Comparison of ENCODE assay signal across 1 cellular context in the genomic region with DNA sequence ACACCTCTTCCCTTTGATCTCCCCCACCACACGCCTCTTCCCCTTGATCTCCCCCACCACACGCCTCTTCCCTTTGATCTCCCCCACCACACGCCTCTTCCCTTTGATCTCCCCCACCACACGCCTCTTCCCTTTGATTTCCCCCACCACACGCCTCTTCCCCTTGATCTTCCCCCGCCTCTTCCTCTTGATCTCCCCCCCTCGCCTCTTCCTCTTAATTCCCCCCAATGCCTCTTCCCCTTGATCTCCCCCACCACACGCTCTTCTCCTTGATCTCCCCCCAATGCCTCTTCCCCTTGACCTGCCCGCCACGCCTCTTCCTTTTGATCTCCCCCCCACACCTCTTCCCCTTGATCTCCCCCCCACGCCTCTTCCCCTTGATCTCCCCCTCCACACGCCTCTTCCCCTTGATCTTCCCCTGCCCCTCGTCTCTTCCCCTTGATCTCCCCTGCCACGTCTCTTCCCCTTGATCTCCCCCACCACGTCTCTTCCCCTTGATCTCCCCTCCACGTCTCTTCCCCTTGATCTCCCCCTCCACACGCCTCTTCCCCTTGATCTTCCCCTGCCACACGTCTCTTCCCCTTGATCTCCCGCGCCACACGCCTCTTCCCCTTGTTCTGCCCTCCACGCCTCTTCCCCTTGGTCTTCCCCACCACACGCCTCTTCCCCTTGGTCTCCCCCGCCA.
TF ChIP-seq lines count a peak whose summit lies in the region.

No MANE protein-coding gene starts in this region.

TF ChIP-seq in GM12878, 131 proteins besides CTCF, POLR2A, EP300 and RAD21:
- TF ChIP-seq PAX5 (IDR thresholded peaks at IDR 0.05; ENCODE audit: borderline replicate concordance, low read depth, low read length) (peak; percentile 45; the same call in 1 of the 2 replicates), RUNX3 (IDR thresholded peaks at IDR 0.05; ENCODE audit: low read length) (peak; percentile 76), EGR1 (IDR thresholded peaks at IDR 0.05; ENCODE audit: borderline replicate concordance in 1 of 2, low read depth in 2 of 2, low read length in 2 of 2) (peak in 1 of 2 experiments; percentile 7; a peak in 1 of 3 replicates)
